2 cellular contexts compared by ENCODE assay signal in the genomic region with DNA sequence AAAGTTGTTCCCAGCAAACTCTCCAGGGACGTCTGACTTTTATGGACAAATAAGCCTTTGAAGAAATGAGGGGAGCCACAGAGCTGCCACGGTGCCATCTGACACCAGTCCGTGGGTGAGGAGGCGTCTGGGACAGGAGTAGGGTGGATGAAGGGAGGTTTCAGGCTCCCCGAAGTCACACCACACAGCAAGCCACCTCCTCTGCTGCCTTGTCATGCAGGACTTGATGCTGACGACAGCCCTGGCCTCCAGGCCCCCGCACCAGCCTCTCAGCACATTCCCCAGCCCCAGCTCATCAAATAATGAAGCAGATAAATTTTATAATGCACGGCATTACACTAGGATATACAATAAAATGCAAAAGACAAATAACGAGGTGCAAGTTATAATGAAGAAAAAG.
TF ChIP-seq lines count a peak whose summit lies in the region.

No MANE protein-coding gene starts in this region.

TF ChIP-seq in GM23338, 12 proteins besides CTCF, POLR2A, EP300 and RAD21 (continued from another document):
- TF ChIP-seq ZNF331 (CRISPR knock-in tag; IDR thresholded peaks at IDR 0.05; ENCODE audit: low read depth): no peak
- TF ChIP-seq, protein P1, sequence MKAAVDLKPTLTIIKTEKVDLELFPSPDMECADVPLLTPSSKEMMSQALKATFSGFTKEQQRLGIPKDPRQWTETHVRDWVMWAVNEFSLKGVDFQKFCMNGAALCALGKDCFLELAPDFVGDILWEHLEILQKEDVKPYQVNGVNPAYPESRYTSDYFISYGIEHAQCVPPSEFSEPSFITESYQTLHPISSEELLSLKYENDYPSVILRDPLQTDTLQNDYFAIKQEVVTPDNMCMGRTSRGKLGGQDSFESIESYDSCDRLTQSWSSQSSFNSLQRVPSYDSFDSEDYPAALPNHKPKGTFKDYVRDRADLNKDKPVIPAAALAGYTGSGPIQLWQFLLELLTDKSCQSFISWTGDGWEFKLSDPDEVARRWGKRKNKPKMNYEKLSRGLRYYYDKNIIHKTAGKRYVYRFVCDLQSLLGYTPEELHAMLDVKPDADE (IDR thresholded peaks at IDR 0.05): no peak
- TF ChIP-seq, protein P2, sequence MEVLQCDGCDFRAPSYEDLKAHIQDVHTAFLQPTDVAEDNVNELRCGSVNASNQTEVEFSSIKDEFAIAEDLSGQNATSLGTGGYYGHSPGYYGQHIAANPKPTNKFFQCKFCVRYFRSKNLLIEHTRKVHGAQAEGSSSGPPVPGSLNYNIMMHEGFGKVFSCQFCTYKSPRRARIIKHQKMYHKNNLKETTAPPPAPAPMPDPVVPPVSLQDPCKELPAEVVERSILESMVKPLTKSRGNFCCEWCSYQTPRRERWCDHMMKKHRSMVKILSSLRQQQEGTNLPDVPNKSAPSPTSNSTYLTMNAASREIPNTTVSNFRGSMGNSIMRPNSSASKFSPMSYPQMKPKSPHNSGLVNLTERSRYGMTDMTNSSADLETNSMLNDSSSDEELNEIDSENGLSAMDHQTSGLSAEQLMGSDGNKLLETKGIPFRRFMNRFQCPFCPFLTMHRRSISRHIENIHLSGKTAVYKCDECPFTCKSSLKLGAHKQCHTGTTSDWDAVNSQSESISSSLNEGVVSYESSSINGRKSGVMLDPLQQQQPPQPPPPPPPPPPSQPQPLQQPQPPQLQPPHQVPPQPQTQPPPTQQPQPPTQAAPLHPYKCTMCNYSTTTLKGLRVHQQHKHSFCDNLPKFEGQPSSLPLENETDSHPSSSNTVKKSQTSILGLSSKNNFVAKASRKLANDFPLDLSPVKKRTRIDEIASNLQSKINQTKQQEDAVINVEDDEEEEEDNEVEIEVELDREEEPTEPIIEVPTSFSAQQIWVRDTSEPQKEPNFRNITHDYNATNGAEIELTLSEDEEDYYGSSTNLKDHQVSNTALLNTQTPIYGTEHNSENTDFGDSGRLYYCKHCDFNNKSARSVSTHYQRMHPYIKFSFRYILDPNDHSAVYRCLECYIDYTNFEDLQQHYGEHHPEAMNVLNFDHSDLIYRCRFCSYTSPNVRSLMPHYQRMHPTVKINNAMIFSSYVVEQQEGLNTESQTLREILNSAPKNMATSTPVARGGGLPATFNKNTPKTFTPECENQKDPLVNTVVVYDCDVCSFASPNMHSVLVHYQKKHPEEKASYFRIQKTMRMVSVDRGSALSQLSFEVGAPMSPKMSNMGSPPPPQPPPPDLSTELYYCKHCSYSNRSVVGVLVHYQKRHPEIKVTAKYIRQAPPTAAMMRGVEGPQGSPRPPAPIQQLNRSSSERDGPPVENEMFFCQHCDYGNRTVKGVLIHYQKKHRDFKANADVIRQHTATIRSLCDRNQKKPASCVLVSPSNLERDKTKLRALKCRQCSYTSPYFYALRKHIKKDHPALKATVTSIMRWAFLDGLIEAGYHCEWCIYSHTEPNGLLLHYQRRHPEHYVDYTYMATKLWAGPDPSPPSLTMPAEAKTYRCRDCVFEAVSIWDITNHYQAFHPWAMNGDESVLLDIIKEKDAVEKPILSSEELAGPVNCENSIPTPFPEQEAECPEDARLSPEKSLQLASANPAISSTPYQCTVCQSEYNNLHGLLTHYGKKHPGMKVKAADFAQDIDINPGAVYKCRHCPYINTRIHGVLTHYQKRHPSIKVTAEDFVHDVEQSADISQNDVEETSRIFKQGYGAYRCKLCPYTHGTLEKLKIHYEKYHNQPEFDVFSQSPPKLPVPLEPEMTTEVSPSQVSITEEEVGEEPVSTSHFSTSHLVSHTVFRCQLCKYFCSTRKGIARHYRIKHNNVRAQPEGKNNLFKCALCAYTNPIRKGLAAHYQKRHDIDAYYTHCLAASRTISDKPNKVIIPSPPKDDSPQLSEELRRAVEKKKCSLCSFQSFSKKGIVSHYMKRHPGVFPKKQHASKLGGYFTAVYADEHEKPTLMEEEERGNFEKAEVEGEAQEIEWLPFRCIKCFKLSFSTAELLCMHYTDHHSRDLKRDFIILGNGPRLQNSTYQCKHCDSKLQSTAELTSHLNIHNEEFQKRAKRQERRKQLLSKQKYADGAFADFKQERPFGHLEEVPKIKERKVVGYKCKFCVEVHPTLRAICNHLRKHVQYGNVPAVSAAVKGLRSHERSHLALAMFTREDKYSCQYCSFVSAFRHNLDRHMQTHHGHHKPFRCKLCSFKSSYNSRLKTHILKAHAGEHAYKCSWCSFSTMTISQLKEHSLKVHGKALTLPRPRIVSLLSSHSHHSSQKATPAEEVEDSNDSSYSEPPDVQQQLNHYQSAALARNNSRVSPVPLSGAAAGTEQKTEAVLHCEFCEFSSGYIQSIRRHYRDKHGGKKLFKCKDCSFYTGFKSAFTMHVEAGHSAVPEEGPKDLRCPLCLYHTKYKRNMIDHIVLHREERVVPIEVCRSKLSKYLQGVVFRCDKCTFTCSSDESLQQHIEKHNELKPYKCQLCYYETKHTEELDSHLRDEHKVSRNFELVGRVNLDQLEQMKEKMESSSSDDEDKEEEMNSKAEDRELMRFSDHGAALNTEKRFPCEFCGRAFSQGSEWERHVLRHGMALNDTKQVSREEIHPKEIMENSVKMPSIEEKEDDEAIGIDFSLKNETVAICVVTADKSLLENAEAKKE (CRISPR knock-in tag; IDR thresholded peaks at IDR 0.05): no peak
- TF ChIP-seq EZH2 (IDR thresholded peaks at IDR 0.05; ENCODE audit: low read depth, unreplicated experiment): no peak

TF ChIP-seq in WTC11, 78 proteins besides CTCF, POLR2A, EP300 and RAD21 (continued from another document):
- TF ChIP-seq FOXP1 (CRISPR knock-in tag; IDR thresholded peaks at IDR 0.05; ENCODE audit: borderline replicate concordance) (no peak), TP53 (CRISPR knock-in tag; IDR thresholded peaks at IDR 0.05) (no peak)
